ENCODE assay signal across 2 cellular contexts in genomic region chr10:5035356-5035755, GRCh38.
TF ChIP-seq lines count a peak whose summit lies in the region.

No MANE protein-coding gene starts in this region.

TF ChIP-seq in GM23338, 12 proteins besides CTCF, POLR2A, EP300 and RAD21:
- no peak for TF ChIP-seq EZH2phosphoT487 (IDR thresholded peaks at IDR 0.05; ENCODE audit: unreplicated experiment)
- TF ChIP-seq, protein P1, sequence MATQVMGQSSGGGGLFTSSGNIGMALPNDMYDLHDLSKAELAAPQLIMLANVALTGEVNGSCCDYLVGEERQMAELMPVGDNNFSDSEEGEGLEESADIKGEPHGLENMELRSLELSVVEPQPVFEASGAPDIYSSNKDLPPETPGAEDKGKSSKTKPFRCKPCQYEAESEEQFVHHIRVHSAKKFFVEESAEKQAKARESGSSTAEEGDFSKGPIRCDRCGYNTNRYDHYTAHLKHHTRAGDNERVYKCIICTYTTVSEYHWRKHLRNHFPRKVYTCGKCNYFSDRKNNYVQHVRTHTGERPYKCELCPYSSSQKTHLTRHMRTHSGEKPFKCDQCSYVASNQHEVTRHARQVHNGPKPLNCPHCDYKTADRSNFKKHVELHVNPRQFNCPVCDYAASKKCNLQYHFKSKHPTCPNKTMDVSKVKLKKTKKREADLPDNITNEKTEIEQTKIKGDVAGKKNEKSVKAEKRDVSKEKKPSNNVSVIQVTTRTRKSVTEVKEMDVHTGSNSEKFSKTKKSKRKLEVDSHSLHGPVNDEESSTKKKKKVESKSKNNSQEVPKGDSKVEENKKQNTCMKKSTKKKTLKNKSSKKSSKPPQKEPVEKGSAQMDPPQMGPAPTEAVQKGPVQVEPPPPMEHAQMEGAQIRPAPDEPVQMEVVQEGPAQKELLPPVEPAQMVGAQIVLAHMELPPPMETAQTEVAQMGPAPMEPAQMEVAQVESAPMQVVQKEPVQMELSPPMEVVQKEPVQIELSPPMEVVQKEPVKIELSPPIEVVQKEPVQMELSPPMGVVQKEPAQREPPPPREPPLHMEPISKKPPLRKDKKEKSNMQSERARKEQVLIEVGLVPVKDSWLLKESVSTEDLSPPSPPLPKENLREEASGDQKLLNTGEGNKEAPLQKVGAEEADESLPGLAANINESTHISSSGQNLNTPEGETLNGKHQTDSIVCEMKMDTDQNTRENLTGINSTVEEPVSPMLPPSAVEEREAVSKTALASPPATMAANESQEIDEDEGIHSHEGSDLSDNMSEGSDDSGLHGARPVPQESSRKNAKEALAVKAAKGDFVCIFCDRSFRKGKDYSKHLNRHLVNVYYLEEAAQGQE (IDR thresholded peaks at IDR 0.05; ENCODE audit: unreplicated experiment): no peak
- TF ChIP-seq, protein P2, sequence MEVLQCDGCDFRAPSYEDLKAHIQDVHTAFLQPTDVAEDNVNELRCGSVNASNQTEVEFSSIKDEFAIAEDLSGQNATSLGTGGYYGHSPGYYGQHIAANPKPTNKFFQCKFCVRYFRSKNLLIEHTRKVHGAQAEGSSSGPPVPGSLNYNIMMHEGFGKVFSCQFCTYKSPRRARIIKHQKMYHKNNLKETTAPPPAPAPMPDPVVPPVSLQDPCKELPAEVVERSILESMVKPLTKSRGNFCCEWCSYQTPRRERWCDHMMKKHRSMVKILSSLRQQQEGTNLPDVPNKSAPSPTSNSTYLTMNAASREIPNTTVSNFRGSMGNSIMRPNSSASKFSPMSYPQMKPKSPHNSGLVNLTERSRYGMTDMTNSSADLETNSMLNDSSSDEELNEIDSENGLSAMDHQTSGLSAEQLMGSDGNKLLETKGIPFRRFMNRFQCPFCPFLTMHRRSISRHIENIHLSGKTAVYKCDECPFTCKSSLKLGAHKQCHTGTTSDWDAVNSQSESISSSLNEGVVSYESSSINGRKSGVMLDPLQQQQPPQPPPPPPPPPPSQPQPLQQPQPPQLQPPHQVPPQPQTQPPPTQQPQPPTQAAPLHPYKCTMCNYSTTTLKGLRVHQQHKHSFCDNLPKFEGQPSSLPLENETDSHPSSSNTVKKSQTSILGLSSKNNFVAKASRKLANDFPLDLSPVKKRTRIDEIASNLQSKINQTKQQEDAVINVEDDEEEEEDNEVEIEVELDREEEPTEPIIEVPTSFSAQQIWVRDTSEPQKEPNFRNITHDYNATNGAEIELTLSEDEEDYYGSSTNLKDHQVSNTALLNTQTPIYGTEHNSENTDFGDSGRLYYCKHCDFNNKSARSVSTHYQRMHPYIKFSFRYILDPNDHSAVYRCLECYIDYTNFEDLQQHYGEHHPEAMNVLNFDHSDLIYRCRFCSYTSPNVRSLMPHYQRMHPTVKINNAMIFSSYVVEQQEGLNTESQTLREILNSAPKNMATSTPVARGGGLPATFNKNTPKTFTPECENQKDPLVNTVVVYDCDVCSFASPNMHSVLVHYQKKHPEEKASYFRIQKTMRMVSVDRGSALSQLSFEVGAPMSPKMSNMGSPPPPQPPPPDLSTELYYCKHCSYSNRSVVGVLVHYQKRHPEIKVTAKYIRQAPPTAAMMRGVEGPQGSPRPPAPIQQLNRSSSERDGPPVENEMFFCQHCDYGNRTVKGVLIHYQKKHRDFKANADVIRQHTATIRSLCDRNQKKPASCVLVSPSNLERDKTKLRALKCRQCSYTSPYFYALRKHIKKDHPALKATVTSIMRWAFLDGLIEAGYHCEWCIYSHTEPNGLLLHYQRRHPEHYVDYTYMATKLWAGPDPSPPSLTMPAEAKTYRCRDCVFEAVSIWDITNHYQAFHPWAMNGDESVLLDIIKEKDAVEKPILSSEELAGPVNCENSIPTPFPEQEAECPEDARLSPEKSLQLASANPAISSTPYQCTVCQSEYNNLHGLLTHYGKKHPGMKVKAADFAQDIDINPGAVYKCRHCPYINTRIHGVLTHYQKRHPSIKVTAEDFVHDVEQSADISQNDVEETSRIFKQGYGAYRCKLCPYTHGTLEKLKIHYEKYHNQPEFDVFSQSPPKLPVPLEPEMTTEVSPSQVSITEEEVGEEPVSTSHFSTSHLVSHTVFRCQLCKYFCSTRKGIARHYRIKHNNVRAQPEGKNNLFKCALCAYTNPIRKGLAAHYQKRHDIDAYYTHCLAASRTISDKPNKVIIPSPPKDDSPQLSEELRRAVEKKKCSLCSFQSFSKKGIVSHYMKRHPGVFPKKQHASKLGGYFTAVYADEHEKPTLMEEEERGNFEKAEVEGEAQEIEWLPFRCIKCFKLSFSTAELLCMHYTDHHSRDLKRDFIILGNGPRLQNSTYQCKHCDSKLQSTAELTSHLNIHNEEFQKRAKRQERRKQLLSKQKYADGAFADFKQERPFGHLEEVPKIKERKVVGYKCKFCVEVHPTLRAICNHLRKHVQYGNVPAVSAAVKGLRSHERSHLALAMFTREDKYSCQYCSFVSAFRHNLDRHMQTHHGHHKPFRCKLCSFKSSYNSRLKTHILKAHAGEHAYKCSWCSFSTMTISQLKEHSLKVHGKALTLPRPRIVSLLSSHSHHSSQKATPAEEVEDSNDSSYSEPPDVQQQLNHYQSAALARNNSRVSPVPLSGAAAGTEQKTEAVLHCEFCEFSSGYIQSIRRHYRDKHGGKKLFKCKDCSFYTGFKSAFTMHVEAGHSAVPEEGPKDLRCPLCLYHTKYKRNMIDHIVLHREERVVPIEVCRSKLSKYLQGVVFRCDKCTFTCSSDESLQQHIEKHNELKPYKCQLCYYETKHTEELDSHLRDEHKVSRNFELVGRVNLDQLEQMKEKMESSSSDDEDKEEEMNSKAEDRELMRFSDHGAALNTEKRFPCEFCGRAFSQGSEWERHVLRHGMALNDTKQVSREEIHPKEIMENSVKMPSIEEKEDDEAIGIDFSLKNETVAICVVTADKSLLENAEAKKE (CRISPR knock-in tag; IDR thresholded peaks at IDR 0.05): no peak
- no peak for TF ChIP-seq EZH2 (IDR thresholded peaks at IDR 0.05; ENCODE audit: low read depth, unreplicated experiment)
- no peak for TF ChIP-seq ZNF114 (CRISPR knock-in tag; IDR thresholded peaks at IDR 0.05)
- no peak for TF ChIP-seq NANOG (IDR thresholded peaks at IDR 0.05; ENCODE audit: borderline replicate concordance)
- TF ChIP-seq ZNF331 (CRISPR knock-in tag; IDR thresholded peaks at IDR 0.05; ENCODE audit: low read depth): no peak
- TF ChIP-seq POLR2AphosphoS5 (IDR thresholded peaks at IDR 0.05; ENCODE audit: low read depth): no peak
- TF ChIP-seq JUNB (IDR thresholded peaks at IDR 0.05; ENCODE audit: unreplicated experiment): no peak
- TF ChIP-seq CREB1 (CRISPR knock-in tag; IDR thresholded peaks at IDR 0.05; ENCODE audit: low read depth): no peak
- no peak for TF ChIP-seq STAT1 (IDR thresholded peaks at IDR 0.05; ENCODE audit: unreplicated experiment)
- TF ChIP-seq, protein P3, sequence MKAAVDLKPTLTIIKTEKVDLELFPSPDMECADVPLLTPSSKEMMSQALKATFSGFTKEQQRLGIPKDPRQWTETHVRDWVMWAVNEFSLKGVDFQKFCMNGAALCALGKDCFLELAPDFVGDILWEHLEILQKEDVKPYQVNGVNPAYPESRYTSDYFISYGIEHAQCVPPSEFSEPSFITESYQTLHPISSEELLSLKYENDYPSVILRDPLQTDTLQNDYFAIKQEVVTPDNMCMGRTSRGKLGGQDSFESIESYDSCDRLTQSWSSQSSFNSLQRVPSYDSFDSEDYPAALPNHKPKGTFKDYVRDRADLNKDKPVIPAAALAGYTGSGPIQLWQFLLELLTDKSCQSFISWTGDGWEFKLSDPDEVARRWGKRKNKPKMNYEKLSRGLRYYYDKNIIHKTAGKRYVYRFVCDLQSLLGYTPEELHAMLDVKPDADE (IDR thresholded peaks at IDR 0.05): no peak

TF ChIP-seq in H1, 55 proteins besides CTCF, POLR2A, EP300 and RAD21:
- no peak for TF ChIP-seq NANOG (IDR thresholded peaks at IDR 0.05; ENCODE audit: insufficient read depth, low read depth, low read length, poor library complexity, severe bottlenecking)
- TF ChIP-seq SP2 (IDR thresholded peaks at IDR 0.05; ENCODE audit: low read length): no peak
- TF ChIP-seq POU5F1 (IDR thresholded peaks at IDR 0.05; ENCODE audit: low read depth, low read length): no peak
- TF ChIP-seq EGR1 (IDR thresholded peaks at IDR 0.05; ENCODE audit: borderline replicate concordance, low read depth, low read length): no peak
TF ChIP-seq in H1: peak in this region for 0.
